ENCODE assay signal across 8 cellular contexts in genomic region chr14:77181603-77182437, GRCh38. TPM values are rescaled to one million over a fixed set of nuclear protein-coding genes. Genes with fewer than 3 reads are reported as not detected.
DNase-seq lines count a peak whose midpoint lies in the region; ATAC-seq and TF ChIP-seq lines count a peak whose summit lies in the region.

TMEM63C (plus strand) TSS chr14:77181798; CDS start chr14:77218814, 37,016 bp downstream.

- peak within 1 kb of the TSS; percentile 93 for H2AFZ ChIP-seq in HCT116 (ENCODE audit: low read depth, low read length, poor library complexity, severe bottlenecking)

- no peaks in the 10 kb centered on the region for H3K9me3 ChIP-seq in HCT116 (ENCODE audit: control insufficient read depth in 1 of 2, insufficient read depth in 1 of 2, low read depth in 1 of 2, low read length in 2 of 2)

- no peak for TF ChIP-seq POLR2A in HCT116 (IDR thresholded peaks at IDR 0.05; ENCODE audit: borderline replicate concordance, extremely low read depth, insufficient read depth, insufficient read length)

- peak within 1 kb of the TSS; percentile 66 for H3K9ac ChIP-seq in HCT116 (ENCODE audit: low read length)

- POLR2A ChIA-PET in HCT116 (lab: Charles Lee): interaction anchor here (0.6 to 2.0 kb wide), 5 partner anchors 9 to 326 kb away, joined by 3 to 6 read pairs (median 4); partner anchors contain the start of genes GSTZ1 and POMT2

- no peaks in the 10 kb centered on the region for H3K27me3 ChIP-seq in HCT116 (ENCODE audit: insufficient read depth, low read length)

- no peaks in the 10 kb centered on the region for H3K79me2 ChIP-seq in HCT116 (ENCODE audit: insufficient read depth, low read length)

- H3K4me1 Mint-ChIP-seq in Calu3 (ENCODE audit: low read depth, unreplicated experiment): no peaks in the 10 kb centered on the region

- no peaks in the 10 kb centered on the region for H3K36me3 ChIP-seq in HCT116 (ENCODE audit: control insufficient read depth in 1 of 2, insufficient read depth in 2 of 2, low read length in 2 of 2)

- ATAC-seq in HCT116 (peak; percentile 93), left colon (peak; percentile 84), HG03469 (IDR thresholded peaks at IDR 0.05; ENCODE audit: unreplicated experiment) (no peak)

- peaks cover 55% of the 10 kb centered on the region for H3K27me3 Mint-ChIP-seq in Calu3 (ENCODE audit: unreplicated experiment)

- no peak for TF ChIP-seq RAD21 in HCT116 (IDR thresholded peaks at IDR 0.05; ENCODE audit: low read depth)

- H3K4me2 ChIP-seq in HCT116 (ENCODE audit: low read length): peak within 1 kb of the TSS; percentile 90

- no peak for TF ChIP-seq CTCF in Calu3 (IDR thresholded peaks at IDR 0.05; ENCODE audit: unreplicated experiment)
- TF ChIP-seq CTCF in HCT116 (IDR thresholded peaks at IDR 0.05 in 2 of 3, conservative IDR thresholded peaks at IDR 0.05 in 1 of 3; ENCODE audit: borderline replicate concordance in 1 of 3, insufficient read depth in 1 of 3, low read depth in 2 of 3, low read length in 2 of 3): 0 out of 6 replicates have a peak, but pooled peaks of 1 of the 3 experiments have one; percentile 12

- BruUV-seq in Calu3 (replicated peaks; lab: Mats Ljungman, UMichigan) (no TSS peak), HCT116 (replicated peaks; lab: Mats Ljungman, UMichigan) (no TSS peak)

- no peaks in the 10 kb centered on the region for H3K9me3 Mint-ChIP-seq in Calu3 (ENCODE audit: low read depth, unreplicated experiment)

- peak; percentile 77 for DNase-seq in Calu3
- peak; percentile 93 for DNase-seq in HCT116 (ENCODE audit: low read depth, low spot score)
- peak; percentile 47 for DNase-seq in NCI-H2029 treated with DMSO at 0.1 percent for 48 hours (lab: John Stamatoyannopoulos, UW)
- DNase-seq in T-helper 9 cell: peak; percentile 13
- DNase-seq in T47D (ENCODE audit: low read depth in 1 of 2, low spot score in 1 of 2): peak; percentile 78 to 95
- peak; percentile 75 to 83 for DNase-seq in left colon
- peak in 2 of 3 experiments; percentile 27 to 32 for DNase-seq in stimulated activated CD4-positive, alpha-beta T cell treated with anti-CD3 and anti-CD28 coated beads, TNF-alpha, amount 100 ng/mL, for 4 hours (ENCODE audit: low read depth in 3 of 3)

- no peaks in the 10 kb centered on the region for H3K9me2 ChIP-seq in HCT116 (ENCODE audit: insufficient read depth)

- CTCF ChIA-PET in Calu3 (lab: Charles Lee) (interaction anchor here (0.6 to 1.2 kb wide), 4 partner anchors 31 to 1891 kb away, joined by 3 to 4 read pairs (median 3); no protein-coding TSS in a partner anchor), HCT116 (lab: Charles Lee) (interaction anchor here (0.9 to 2.1 kb wide), 5 partner anchors 28 to 309 kb away, joined by 4 to 23 read pairs (median 5); partner anchors contain the start of genes GSTZ1 and POMT2)

- peaks cover 9% of the 10 kb centered on the region for H3K36me3 Mint-ChIP-seq in Calu3 (ENCODE audit: insufficient read depth, unreplicated experiment)

- peak within 1 kb of the TSS; percentile 65 for H3K4me3 Mint-ChIP-seq in Calu3 (ENCODE audit: low read depth, unreplicated experiment)

- intact Hi-C loops in Calu3 (cut with micrococcal nuclease; ENCODE audit: unreplicated experiment): no loop called here
- intact Hi-C loops in HCT116 (cut with micrococcal nuclease): no loop called here
- intact Hi-C loops in left colon (cut with DNase I, micrococcal nuclease): no loop called here

- in situ Hi-C loops in T47D (cut with HindIII; ENCODE audit: low pct_unique_long_range_greater_than_20kb, low sequenced_read_pairs): no loop called here

- RAD21 ChIA-PET in HCT116 (lab: Charles Lee; ENCODE audit: low non-redundant PET in 1 of 2, low total read pairs in 2 of 2, uncharacterized antibody in 2 of 2, unreplicated experiment in 2 of 2): no interaction called here

- H3K27ac Mint-ChIP-seq in Calu3 (ENCODE audit: unreplicated experiment): no peak within 1 kb of the TSS

- peak within 1 kb of the TSS; percentile 66 to 68 for H3K4me3 ChIP-seq in HCT116 (replicated peaks in 1 of 2; ENCODE audit: low read depth in 1 of 2, low read length in 2 of 2)

- H3K27ac ChIP-seq in HCT116 (ENCODE audit: low read depth, low read length): peak within 1 kb of the TSS; percentile 64

- no peaks in the 10 kb centered on the region for H4K20me1 ChIP-seq in HCT116 (ENCODE audit: insufficient read depth)

- H3K4me1 ChIP-seq in HCT116 (ENCODE audit: control insufficient read depth in 1 of 2, insufficient read depth in 2 of 2, low read length in 2 of 2): peaks cover 12 to 50% of the 10 kb centered on the region in 2 experiments

TF ChIP-seq in HCT116, 20 proteins besides CTCF, POLR2A, EP300 and RAD21:
- peak; percentile 50 for TF ChIP-seq YY1 (IDR thresholded peaks at IDR 0.05; ENCODE audit: extremely low read depth, insufficient replicate concordance, low read depth, low read length)
- TF ChIP-seq EGR1 (IDR thresholded peaks at IDR 0.05; ENCODE audit: low read depth): peak; percentile 64
- no peak for TF ChIP-seq JUND (IDR thresholded peaks at IDR 0.05)
- peak; percentile 61 for TF ChIP-seq SP1 (IDR thresholded peaks at IDR 0.05; ENCODE audit: low read depth)
- no peak for TF ChIP-seq ZBTB33 (IDR thresholded peaks at IDR 0.05; ENCODE audit: extremely low read depth, insufficient replicate concordance, low read length)
- no peak for TF ChIP-seq CBX3 (IDR thresholded peaks at IDR 0.05; ENCODE audit: low read depth)
- TF ChIP-seq MAX (IDR thresholded peaks at IDR 0.05): peak; percentile 69
- TF ChIP-seq EZH2phosphoT487 (IDR thresholded peaks at IDR 0.05; ENCODE audit: borderline replicate concordance): no peak
- TF ChIP-seq ATF3 (IDR thresholded peaks at IDR 0.05): no peak
- TF ChIP-seq CEBPB (IDR thresholded peaks at IDR 0.05; ENCODE audit: low read depth): no peak
- no peak for TF ChIP-seq REST (IDR thresholded peaks at IDR 0.05; ENCODE audit: low read depth)
- peak; percentile 60; the same call in 1 of the 2 replicates for TF ChIP-seq SIN3A (IDR thresholded peaks at IDR 0.05; ENCODE audit: low read depth)
- TF ChIP-seq EZH2 (IDR thresholded peaks at IDR 0.05): no peak
- TF ChIP-seq FOSL1 (IDR thresholded peaks at IDR 0.05; ENCODE audit: low read depth): no peak
- no peak for TF ChIP-seq ELF1 (IDR thresholded peaks at IDR 0.05; ENCODE audit: borderline replicate concordance, low read depth)
- TF ChIP-seq POLR2AphosphoS5 (IDR thresholded peaks at IDR 0.05; ENCODE audit: low read depth, low read length): peak; percentile 60

RNA-seq across cellular contexts. Expression of gene TMEM63C, which starts in this region (rescaled TPM):
- total RNA-seq in Calu3 (2022) (1.1 and 2.1 TPM in 2 replicates), HCT116 (2021; ENCODE audit: unreplicated experiment) (5.7 TPM), left colon (10 to 100 TPM; 22.4 to 43.0 TPM)
- 4.9 and 5.4 TPM in 2 replicates for polyA plus RNA-seq in HCT116 (2012)

Comparison
In these comparisons a context has a peak if more than half of its experiments do, and no peak if none do; other contexts are left out.
1. DNase-seq: peak in every context shown above with its lines; median percentile 93 in HCT116; 86 in T47D; 79 in left colon; 77 in Calu3; 47 in NCI-H2029 treated with DMSO at 0.1 percent for 48 hours; 30 in stimulated activated CD4-positive, alpha-beta T cell treated with anti-CD3 and anti-CD28 coated beads, TNF-alpha, amount 100 ng/mL, for 4 hours; 13 in T-helper 9 cell.